Comparison of ENCODE assay signal across 16 cellular contexts in the genomic region with DNA sequence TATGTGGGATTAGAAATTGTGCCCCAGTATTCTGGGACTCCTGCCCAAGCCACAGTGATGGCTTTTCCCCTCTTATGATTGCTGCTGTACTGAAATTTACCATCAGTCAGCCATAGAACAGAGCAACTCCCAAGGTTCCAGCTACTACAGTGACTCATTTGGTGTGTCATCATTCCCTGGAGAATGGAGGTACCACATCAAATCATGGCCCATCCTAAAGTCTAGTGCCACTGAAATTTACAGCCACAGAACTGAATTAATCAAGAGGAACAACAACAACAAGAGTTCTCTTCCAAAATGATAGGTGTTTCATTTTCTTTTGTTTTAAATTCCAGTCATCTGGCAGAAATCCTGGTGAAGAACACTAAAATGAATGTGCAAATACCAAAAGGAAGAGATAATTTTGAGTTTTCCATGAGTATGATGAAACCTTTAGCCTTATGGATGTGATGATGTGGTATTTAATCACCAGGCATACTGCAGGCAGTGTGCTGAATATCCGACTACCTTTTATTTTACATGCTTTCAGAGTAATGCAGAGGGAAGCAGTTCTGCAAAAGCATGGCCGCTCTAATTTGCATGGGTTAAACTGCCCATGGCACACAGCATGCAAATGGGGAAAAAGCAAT.
DNase-seq lines count a peak whose midpoint lies in the region; ATAC-seq, FAIRE-seq and TF ChIP-seq lines count a peak whose summit lies in the region.
"Had no signal": no experiment of that assay in that cellular context is flagged by ENCODE, and none has a peak within 500 bp of the region (broad histone marks: within the 10 kb centered on the region; RNA-seq: fewer than 3 reads in every experiment).

No MANE protein-coding gene starts in this region.

- H3K9me1 ChIP-seq in IMR-90 (ENCODE audit: insufficient read depth, low read length): no peaks in the 10 kb centered on the region

- H4K5ac ChIP-seq in IMR-90 (ENCODE audit: low read depth, low read length): no peak overlapping the region

- H3K23ac ChIP-seq in IMR-90 (ENCODE audit: low read depth, low read length): no peak overlapping the region

- peak; percentile 58 for FAIRE-seq in astrocyte (lab: Jason Lieb, UNC)
- FAIRE-seq: GM12878 had no signal

- no peak overlapping the region for H2BK15ac ChIP-seq in IMR-90 (ENCODE audit: low read depth, low read length)

- dilution Hi-C loops in IMR-90 (cut with HindIII; ENCODE audit: low sequenced_read_pairs, unreplicated experiment): no loop called here

- H3K4me3 ChIP-seq in IMR-90 (ENCODE audit: insufficient read depth, low read depth, low read length) (no peak overlapping the region), astrocyte (ENCODE audit: insufficient read depth, low read depth, low read length) (no peak overlapping the region)
- H3K4me3 ChIP-seq: GM12878, heart right ventricle had no signal

- no CpG with 5 or more reads among the region's 2 CpGs for WGBS in IMR-90 (ENCODE audit: extremely low coverage in 2 of 2, insufficient read length in 1 of 2), 2 experiments

- no peak overlapping the region for H2AK5ac ChIP-seq in IMR-90 (ENCODE audit: low read depth, low read length)

- H3K27ac Mint-ChIP-seq in astrocyte (ENCODE audit: unreplicated experiment) (no peak overlapping the region), natural killer cell (no peak overlapping the region)
- H3K27ac Mint-ChIP-seq: activated B cell treated with CpG ODN at 0.5 μM for 24 hours, progenitor cell of endocrine pancreas had no signal

- H3K27ac ChIP-seq in IMR-90 (ENCODE audit: insufficient read depth, low read length): no peak overlapping the region
- H3K27ac ChIP-seq in astrocyte (ENCODE audit: low read depth, low read length): peak overlapping the region; percentile 22
- H3K27ac ChIP-seq: heart right ventricle had no signal

- in situ Hi-C loops in IMR-90 (cut with MboI; ENCODE audit: low sequenced_read_pairs): no loop called here

- H3K36me3 Mint-ChIP-seq in astrocyte (ENCODE audit: low read depth, unreplicated experiment) (peaks cover 24% of the 10 kb centered on the region), natural killer cell (peaks cover 48% of the 10 kb centered on the region)

- no peak overlapping the region for H2AK9ac ChIP-seq in IMR-90 (replicated peaks; ENCODE audit: low read depth, low read length, poor library complexity)

- H3K18ac ChIP-seq in IMR-90 (ENCODE audit: low read depth, low read length): no peak overlapping the region

- H3K79me2 ChIP-seq in astrocyte (ENCODE audit: insufficient read depth, low read length): no peaks in the 10 kb centered on the region

- no peak overlapping the region for H3K4me2 ChIP-seq in IMR-90 (ENCODE audit: low read depth, low read length)
- peak overlapping the region; percentile 4 for H3K4me2 ChIP-seq in astrocyte (ENCODE audit: low read length)

- no peak overlapping the region for H4K8ac ChIP-seq in IMR-90 (ENCODE audit: low read depth in 2 of 2, low read length in 2 of 2)

- H3K4me3 Mint-ChIP-seq in astrocyte (ENCODE audit: unreplicated experiment): no peak overlapping the region
- no peak overlapping the region for H3K4me3 Mint-ChIP-seq in natural killer cell
- H3K4me3 Mint-ChIP-seq: activated B cell treated with CpG ODN at 0.5 μM for 24 hours had no signal

- H3K4ac ChIP-seq in IMR-90 (ENCODE audit: low read depth, low read length): no peak overlapping the region

- H3K27me3 Mint-ChIP-seq in astrocyte (ENCODE audit: low read depth, unreplicated experiment): no peaks in the 10 kb centered on the region
- H3K27me3 Mint-ChIP-seq in natural killer cell (ENCODE audit: low read depth in 2 of 2): no peaks in the 10 kb centered on the region
- H3K27me3 Mint-ChIP-seq: activated B cell treated with CpG ODN at 0.5 μM for 24 hours, progenitor cell of endocrine pancreas had no signal

- H3K56ac ChIP-seq in IMR-90 (ENCODE audit: extremely low read depth, insufficient read depth, low read length): no peak overlapping the region

- H3K9ac ChIP-seq in IMR-90 (ENCODE audit: low read depth, low read length) (no peak overlapping the region), astrocyte (ENCODE audit: low read length) (no peak overlapping the region)

- H3K9me3 Mint-ChIP-seq in astrocyte (ENCODE audit: unreplicated experiment) (peaks cover 2% of the 10 kb centered on the region), natural killer cell (no peaks in the 10 kb centered on the region)

- CTCF ChIA-PET in IMR-90 (lab: Yijun Ruan, JAX): no interaction called here

- TF ChIP-seq POLR2A in IMR-90 (IDR thresholded peaks at IDR 0.05; ENCODE audit: low read depth, low read length): no peak

- H3K4me1 ChIP-seq in IMR-90 (ENCODE audit: control insufficient read depth, insufficient read depth, low read length) (peaks cover 5% of the 10 kb centered on the region; the same call in 1 of the 2 replicates), astrocyte (ENCODE audit: insufficient read depth, low read length) (peaks cover 5% of the 10 kb centered on the region)
- H3K4me1 ChIP-seq: heart right ventricle had no signal

- H2BK120ac ChIP-seq in IMR-90 (ENCODE audit: low read depth, low read length): no peak overlapping the region

- DNase-seq in AG20443 (ENCODE audit: low spot score) (peak; percentile 71), IMR-90 (peak; percentile 81), astrocyte (ENCODE audit: low read depth) (peak; percentile 73), hepatic stellate cell (ENCODE audit: low spot score) (peak; percentile 60), cerebellar cortex (ENCODE audit: low spot score) (no peak), natural killer cell (no peak)
- DNase-seq: activated B cell treated with CpG ODN at 0.5 μM for 24 hours, activated gamma-delta T cell, heart right ventricle, NCI-H1048, NCI-H2227 treated with DMSO at 0.1 percent for 48 hours, substantia nigra had no signal

- ATAC-seq in IMR-90 (ENCODE audit: low read depth): peak; percentile 87
- no peak for ATAC-seq in natural killer cell
- no peak for ATAC-seq in GM18502 (IDR thresholded peaks at IDR 0.05; ENCODE audit: poor library complexity, unreplicated experiment)
- no peak for ATAC-seq in GM21515 (IDR thresholded peaks at IDR 0.05; ENCODE audit: unreplicated experiment)
- ATAC-seq: GM12878, heart right ventricle had no signal

- no peak overlapping the region for H4K91ac ChIP-seq in IMR-90 (ENCODE audit: insufficient read depth, low read depth, low read length)

- intact Hi-C loops in IMR-90 (cut with micrococcal nuclease): no loop called here
- intact Hi-C loops in natural killer cell (cut with micrococcal nuclease): no loop called here

- H3K9me3 ChIP-seq in IMR-90 (ENCODE audit: control insufficient read depth, insufficient read depth, low read length) (no peaks in the 10 kb centered on the region), astrocyte (ENCODE audit: insufficient read depth, low read depth, low read length) (no peaks in the 10 kb centered on the region)
- H3K9me3 ChIP-seq: heart right ventricle had no signal

- H3K36me3 ChIP-seq in IMR-90 (ENCODE audit: control insufficient read depth, insufficient read depth, low read length) (peaks cover 1% of the 10 kb centered on the region; the same call in 1 of the 2 replicates), astrocyte (ENCODE audit: insufficient read depth, low read length) (no peaks in the 10 kb centered on the region)

- TF ChIP-seq CTCF in IMR-90 (conservative IDR thresholded peaks at IDR 0.05; ENCODE audit: low read depth, low read length) (no peak), astrocyte (IDR thresholded peaks at IDR 0.05; ENCODE audit: insufficient read depth, low read depth, low read length) (no peak), natural killer cell (IDR thresholded peaks at IDR 0.05) (no peak)

- no peaks in the 10 kb centered on the region for H4K20me1 ChIP-seq in IMR-90 (ENCODE audit: insufficient read depth, low read length)
- no peaks in the 10 kb centered on the region for H4K20me1 ChIP-seq in astrocyte (ENCODE audit: insufficient read depth, low read length)

- H3K4me1 Mint-ChIP-seq in astrocyte (ENCODE audit: low read depth, unreplicated experiment): peaks cover 4% of the 10 kb centered on the region
- H3K4me1 Mint-ChIP-seq in natural killer cell: peaks cover 4 to 12% of the 10 kb centered on the region in 2 donors
- H3K4me1 Mint-ChIP-seq: activated B cell treated with CpG ODN at 0.5 μM for 24 hours had no signal

- no peaks in the 10 kb centered on the region for H3K79me1 ChIP-seq in IMR-90 (ENCODE audit: low read depth in 1 of 2, low read length in 2 of 2)

- no peak for TF ChIP-seq RAD21 in IMR-90 (IDR thresholded peaks at IDR 0.05; ENCODE audit: low read length)

- H2BK5ac ChIP-seq in IMR-90 (ENCODE audit: low read depth, low read length, poor library complexity, severe bottlenecking): no peak overlapping the region

- H2AFZ ChIP-seq in IMR-90 (replicated peaks; ENCODE audit: low read length, poor library complexity) (no peak overlapping the region), astrocyte (ENCODE audit: low read depth, low read length) (no peak overlapping the region)

- POLR2A ChIA-PET in IMR-90 (lab: Charles Lee; ENCODE audit: unreplicated experiment): no interaction called here

- H2BK20ac ChIP-seq in IMR-90 (ENCODE audit: low read depth, low read length): no peak overlapping the region

- H3K27me3 ChIP-seq in IMR-90 (ENCODE audit: control insufficient read depth, insufficient read depth, low read length) (no peaks in the 10 kb centered on the region), astrocyte (ENCODE audit: insufficient read depth, low read length) (no peaks in the 10 kb centered on the region)
- H3K27me3 ChIP-seq: heart right ventricle had no signal

- no TSS peak for BruUV-seq in IMR-90 (replicated peaks; lab: Mats Ljungman, UMichigan)

- no peak overlapping the region for H3K14ac ChIP-seq in IMR-90 (replicated peaks; ENCODE audit: low read depth, low read length)

TF ChIP-seq in IMR-90, 13 proteins besides CTCF, POLR2A, EP300 and RAD21:
- TF ChIP-seq CEBPB (IDR thresholded peaks at IDR 0.05; ENCODE audit: low read depth, low read length) (peak; percentile 35; the same call in 1 of the 2 replicates), FOS (IDR thresholded peaks at IDR 0.05; ENCODE audit: low read depth, low read length) (peak; percentile 71), RFX5 (IDR thresholded peaks at IDR 0.05; ENCODE audit: low read depth, low read length) (no peak), MAZ (IDR thresholded peaks at IDR 0.05; ENCODE audit: borderline replicate concordance, low read depth, low read length) (no peak)
- TF ChIP-seq, protein P1, sequence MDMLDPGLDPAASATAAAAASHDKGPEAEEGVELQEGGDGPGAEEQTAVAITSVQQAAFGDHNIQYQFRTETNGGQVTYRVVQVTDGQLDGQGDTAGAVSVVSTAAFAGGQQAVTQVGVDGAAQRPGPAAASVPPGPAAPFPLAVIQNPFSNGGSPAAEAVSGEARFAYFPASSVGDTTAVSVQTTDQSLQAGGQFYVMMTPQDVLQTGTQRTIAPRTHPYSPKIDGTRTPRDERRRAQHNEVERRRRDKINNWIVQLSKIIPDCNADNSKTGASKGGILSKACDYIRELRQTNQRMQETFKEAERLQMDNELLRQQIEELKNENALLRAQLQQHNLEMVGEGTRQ (IDR thresholded peaks at IDR 0.05; ENCODE audit: low read depth, low read length): no peak

Comparison
In these comparisons a context has a peak if more than half of its experiments do, and no peak if none do; other contexts are left out.
1. DNase-seq: peak in AG20443 (single experiment), IMR-90 (single experiment), astrocyte (single experiment) and hepatic stellate cell (single experiment); none in cerebellar cortex (single experiment) and natural killer cell (single experiment).